Comparison of ENCODE assay signal across 9 cellular contexts in genomic region chr10:6473430-6473829, GRCh38.
DNase-seq lines count a peak whose midpoint lies in the region; ATAC-seq, FAIRE-seq and TF ChIP-seq lines count a peak whose summit lies in the region.
"Had no signal": no experiment of that assay in that cellular context is flagged by ENCODE, and none has a peak within 500 bp of the region (broad histone marks: within the 10 kb centered on the region; RNA-seq: fewer than 3 reads in every experiment).

No MANE protein-coding gene starts in this region.

- H3K4me3 ChIP-seq in ACC112 (ENCODE audit: low read depth, low read length) (no peak overlapping the region), K562 (no peak overlapping the region)

- H3K9ac ChIP-seq in K562 (ENCODE audit: insufficient read depth in 1 of 2, low read depth in 2 of 2, low read length in 2 of 2), result peak overlapping the region in 1 of 2 experiments; percentile 60; a peak in 2 of 4 replicates

- intact Hi-C loops in K562 (cut with micrococcal nuclease), result loop anchor here (5.0 kb wide), 1 partner anchor 109 kb away; the partner anchor contains the start of gene PRKCQ

- peak; percentile 59 for ATAC-seq in GM21825 (IDR thresholded peaks at IDR 0.05; ENCODE audit: unreplicated experiment)
- ATAC-seq in T-cell (replicated peaks in 1 of 4), result peak; percentile 84 to 94 (median 87)
- peak; percentile 94 for ATAC-seq in K562

- peak; percentile 53 to 56 for TF ChIP-seq RAD21 in K562 (CRISPR knock-in tag; conservative IDR thresholded peaks at IDR 0.05 in 1 of 2, IDR thresholded peaks at IDR 0.05 in 1 of 2)

- H2AFZ ChIP-seq in ACC112 (ENCODE audit: low read length, unreplicated experiment) (peak overlapping the region; percentile 33), K562 (ENCODE audit: low read depth, low read length) (peak overlapping the region; percentile 88)

- peaks cover 65% of the 10 kb centered on the region for H3K36me3 Mint-ChIP-seq in T-cell

- H4K20me1 ChIP-seq in K562 (replicated peaks; ENCODE audit: control insufficient read depth, insufficient read depth, low read length), result no peaks in the 10 kb centered on the region

- H3K79me2 ChIP-seq in ACC112 (ENCODE audit: control insufficient read depth, insufficient read depth, low read length, unreplicated experiment), result no peaks in the 10 kb centered on the region
- no peaks in the 10 kb centered on the region for H3K79me2 ChIP-seq in K562 (ENCODE audit: control insufficient read depth, insufficient read depth, low read length)

- DNase-seq in T-cell (peak in 32 of 34 experiments; percentile 24 to 72 (median 58)), K562 (ENCODE audit: extremely low read depth in 1 of 4, low spot score in 3 of 4) (peak; percentile 61 to 92 (median 76)), COLO668 (lab: John Stamatoyannopoulos, UW; ENCODE audit: unreplicated experiment) (no peak), NCI-H2107 (lab: John Stamatoyannopoulos, UW) (no peak), COR-L47 (lab: John Stamatoyannopoulos, UW) (no peak), DMS114 treated with DMSO at 0.1 percent for 48 hours (lab: John Stamatoyannopoulos, UW; ENCODE audit: unreplicated experiment) (no peak)

- H3K4me1 ChIP-seq in ACC112 (ENCODE audit: control insufficient read depth, insufficient read depth, low read length, unreplicated experiment) (no peaks in the 10 kb centered on the region), K562 (replicated peaks in 1 of 2; ENCODE audit: control insufficient read depth in 2 of 2, insufficient read depth in 2 of 2, low read length in 2 of 2) (peaks cover 12 to 44% of the 10 kb centered on the region in 2 experiments)

- CTCF ChIA-PET in T-cell (lab: Charles Lee) (interaction anchor here (0.7 to 2.6 kb wide), 17 partner anchors 10 to 174 kb away, joined by 3 to 13 read pairs (median 5); no protein-coding TSS in a partner anchor), K562 (lab: Yijun Ruan, JAX; ENCODE audit: low intra/inter-chr PET ratio) (interaction anchor here (0.7 kb wide), 1 partner anchor 60 kb away, joined by 3 read pairs; no protein-coding TSS in a partner anchor)

- peak overlapping the region; percentile 22 to 90 (median 47) for H3K4me3 Mint-ChIP-seq in T-cell

- TF ChIP-seq EP300 in K562 (IDR thresholded peaks at IDR 0.05; ENCODE audit: low read length), result peak; percentile 97

- TF ChIP-seq CTCF in K562 (IDR thresholded peaks at IDR 0.05 in 2 of 3, conservative IDR thresholded peaks at IDR 0.05 in 1 of 3; ENCODE audit: insufficient read depth in 2 of 3, low read depth in 1 of 3, low read length in 3 of 3), result peak; percentile 36 to 55 (median 47); a peak in 4 of 6 replicates

- no peak for TF ChIP-seq POLR2A in K562 (conservative IDR thresholded peaks at IDR 0.05)

- in situ Hi-C loops in K562 (cut with MboI), result no loop called here

- no TSS peak for BruUV-seq in K562 (replicated peaks; lab: Mats Ljungman, UMichigan)

- peak overlapping the region; percentile 91 to 96 for H3K27ac Mint-ChIP-seq in T-cell

- H3K27me3 ChIP-seq in ACC112 (ENCODE audit: insufficient read depth, low read length), result peaks cover 15% of the 10 kb centered on the region; the same call in 1 of the 2 replicates
- H3K27me3 ChIP-seq in K562 (ENCODE audit: control insufficient read depth in 2 of 2, insufficient read depth in 2 of 2, low read length in 2 of 2), result no peaks in the 10 kb centered on the region

- H3K9me3 ChIP-seq in K562 (replicated peaks; ENCODE audit: control insufficient read depth, insufficient read depth, low read depth, low read length), result no peaks in the 10 kb centered on the region

- H3K9me1 ChIP-seq in K562 (ENCODE audit: control insufficient read depth, insufficient read depth, low read length), result no peaks in the 10 kb centered on the region

- no peaks in the 10 kb centered on the region for H3K27me3 Mint-ChIP-seq in T-cell

- no peak overlapping the region for H3K27ac ChIP-seq in ACC112 (ENCODE audit: low read depth, low read length)
- peak overlapping the region; percentile 95 for H3K27ac ChIP-seq in K562 (ENCODE audit: extremely low read depth, low read depth, low read length)
- H3K27ac ChIP-seq: C4-2B had no signal

- H3K4me2 ChIP-seq in K562 (ENCODE audit: insufficient read depth, low read length), result peak overlapping the region; percentile 30

- H3K4me1 Mint-ChIP-seq in T-cell, result peaks cover 60 to 75% (median 65%) of the 10 kb centered on the region in 3 donors

- 0% methylated on average over 7 of the region's 7 CpGs for WGBS in K562 (ENCODE audit: insufficient coverage, low coverage, missing lambda C conversion rate)

- POLR2A ChIA-PET in T-cell (lab: Charles Lee), result interaction anchor here in 1 of 2 donors (0.6 to 1.2 kb wide), 3 partner anchors 15 to 265 kb away, joined by 3 to 4 read pairs (median 4); no protein-coding TSS in a partner anchor
- POLR2A ChIA-PET in K562 (lab: Yijun Ruan, JAX), result interaction anchor here (0.9 to 1.6 kb wide), 3 partner anchors 9 to 18 kb away, joined by 3 to 5 read pairs (median 3); no protein-coding TSS in a partner anchor

- FAIRE-seq in K562 (lab: Jason Lieb, UNC), result peak; percentile 98

- H3K36me3 ChIP-seq in ACC112 (ENCODE audit: insufficient read depth, low read length), result no peaks in the 10 kb centered on the region
- peaks cover 12% of the 10 kb centered on the region; the same call in 2 of the 3 replicates for H3K36me3 ChIP-seq in K562 (ENCODE audit: control insufficient read depth, insufficient read depth, low read length)

- no peaks in the 10 kb centered on the region for H3K9me3 Mint-ChIP-seq in T-cell

TF ChIP-seq in K562, 482 proteins besides CTCF, POLR2A, EP300 and RAD21 (continues in another document):
- no peak for TF ChIP-seq L3MBTL2 (IDR thresholded peaks at IDR 0.05)
- no peak for TF ChIP-seq FOXK1 (CRISPR knock-in tag; IDR thresholded peaks at IDR 0.05; ENCODE audit: borderline replicate concordance)
- no peak; the same call in 1 of the 2 replicates for TF ChIP-seq ZNF589 (CRISPR knock-in tag; IDR thresholded peaks at IDR 0.05; ENCODE audit: low read depth)
- no peak for TF ChIP-seq MXD1 (CRISPR knock-in tag; IDR thresholded peaks at IDR 0.05; ENCODE audit: borderline replicate concordance, poor library complexity, severe bottlenecking)
- TF ChIP-seq C11orf30 (IDR thresholded peaks at IDR 0.05; ENCODE audit: low read depth), result no peak
- no peak for TF ChIP-seq E4F1 (CRISPR knock-in tag; IDR thresholded peaks at IDR 0.05; ENCODE audit: borderline replicate concordance)
- TF ChIP-seq CREB1 (IDR thresholded peaks at IDR 0.05), result peak; percentile 53; the same call in 1 of the 2 replicates
- no peak for TF ChIP-seq CREB1 (CRISPR knock-in tag; IDR thresholded peaks at IDR 0.05)
- TF ChIP-seq KDM5B (IDR thresholded peaks at IDR 0.05; ENCODE audit: insufficient replicate concordance, low read depth, low read length), result no peak
- TF ChIP-seq PML (IDR thresholded peaks at IDR 0.05; ENCODE audit: low read length), result peak; percentile 92
- no peak for TF ChIP-seq NR2F6 (CRISPR knock-in tag; IDR thresholded peaks at IDR 0.05)
- TF ChIP-seq KLF10 (CRISPR knock-in tag; IDR thresholded peaks at IDR 0.05), result no peak
- TF ChIP-seq PKNOX1 (IDR thresholded peaks at IDR 0.05), result peak; percentile 50
- TF ChIP-seq ZNF280A (IDR thresholded peaks at IDR 0.05; ENCODE audit: low read depth, partially characterized antibody), result no peak
- TF ChIP-seq ZNF146 (CRISPR knock-in tag; IDR thresholded peaks at IDR 0.05; ENCODE audit: unreplicated experiment), result no peak
- TF ChIP-seq MCM7 (IDR thresholded peaks at IDR 0.05), result no peak
- TF ChIP-seq ZNF764 (CRISPR knock-in tag; IDR thresholded peaks at IDR 0.05; ENCODE audit: low read depth), result no peak

Comparison
In these comparisons a context has a peak if more than half of its experiments do, and no peak if none do; other contexts are left out.
1. DNase-seq: peak in T-cell (32 of 34) and K562 (4 of 4); none in COLO668 (single experiment), NCI-H2107 (single experiment), COR-L47 (single experiment) and DMS114 treated with DMSO at 0.1 percent for 48 hours (single experiment).
2. Peak in every context shown above with its lines, with median percentiles within 50 percentile points of each other: ATAC-seq.